In the genomic region with DNA sequence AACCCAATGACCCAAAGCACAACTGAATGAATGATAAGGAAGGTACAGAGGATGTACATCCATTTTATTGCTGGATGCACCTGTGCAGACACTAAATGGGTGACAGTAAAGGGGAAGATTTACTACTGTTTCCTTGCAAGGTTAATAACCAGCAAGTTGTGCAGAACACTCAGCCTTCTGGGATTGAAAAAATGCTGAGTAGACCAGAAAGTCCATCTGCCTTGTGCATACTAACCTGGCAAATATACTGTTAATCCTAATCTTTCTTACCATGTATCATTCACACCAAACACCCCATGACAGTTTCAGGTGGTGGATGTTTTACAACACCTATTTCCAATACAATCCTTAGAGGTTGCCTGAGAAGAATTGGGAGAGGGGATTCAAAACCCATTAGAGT, we compare ENCODE assay signal across 3 cellular contexts.
A peak's percentile ranks its signal among the peaks of the same experiment; 100 is the strongest.
TF ChIP-seq lines count a peak whose summit lies in the region.

No MANE protein-coding gene starts in this region.

TF ChIP-seq in A549, 52 proteins besides CTCF, POLR2A, EP300 and RAD21 (continued from another document):
- TF ChIP-seq PHF8 (IDR thresholded peaks at IDR 0.05; ENCODE audit: borderline replicate concordance, low read depth): no peak
- peak; percentile 75 for TF ChIP-seq MAFK (IDR thresholded peaks at IDR 0.05; ENCODE audit: partially characterized antibody)
- TF ChIP-seq CEBPB (IDR thresholded peaks at IDR 0.05): no peak

TF ChIP-seq in IMR-90, 13 proteins besides CTCF, POLR2A, EP300 and RAD21 (continued from another document):
- TF ChIP-seq, protein P1, sequence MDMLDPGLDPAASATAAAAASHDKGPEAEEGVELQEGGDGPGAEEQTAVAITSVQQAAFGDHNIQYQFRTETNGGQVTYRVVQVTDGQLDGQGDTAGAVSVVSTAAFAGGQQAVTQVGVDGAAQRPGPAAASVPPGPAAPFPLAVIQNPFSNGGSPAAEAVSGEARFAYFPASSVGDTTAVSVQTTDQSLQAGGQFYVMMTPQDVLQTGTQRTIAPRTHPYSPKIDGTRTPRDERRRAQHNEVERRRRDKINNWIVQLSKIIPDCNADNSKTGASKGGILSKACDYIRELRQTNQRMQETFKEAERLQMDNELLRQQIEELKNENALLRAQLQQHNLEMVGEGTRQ (IDR thresholded peaks at IDR 0.05; ENCODE audit: low read depth, low read length): no peak
- TF ChIP-seq MAFK (IDR thresholded peaks at IDR 0.05; ENCODE audit: low read depth, low read length): peak; percentile 83
- TF ChIP-seq SMC3 (IDR thresholded peaks at IDR 0.05; ENCODE audit: low read depth, low read length): no peak
- no peak for TF ChIP-seq NFE2L2 (IDR thresholded peaks at IDR 0.05; ENCODE audit: low read depth, low read length)

TF ChIP-seq in K562, 482 proteins besides CTCF, POLR2A, EP300 and RAD21 (continued from another document):
- no peak for TF ChIP-seq ZNF639 (CRISPR knock-in tag; conservative IDR thresholded peaks at IDR 0.05 in 1 of 2, IDR thresholded peaks at IDR 0.05 in 1 of 2)
- no peak for TF ChIP-seq ZNF140 (CRISPR knock-in tag; IDR thresholded peaks at IDR 0.05)
- TF ChIP-seq, protein P2, sequence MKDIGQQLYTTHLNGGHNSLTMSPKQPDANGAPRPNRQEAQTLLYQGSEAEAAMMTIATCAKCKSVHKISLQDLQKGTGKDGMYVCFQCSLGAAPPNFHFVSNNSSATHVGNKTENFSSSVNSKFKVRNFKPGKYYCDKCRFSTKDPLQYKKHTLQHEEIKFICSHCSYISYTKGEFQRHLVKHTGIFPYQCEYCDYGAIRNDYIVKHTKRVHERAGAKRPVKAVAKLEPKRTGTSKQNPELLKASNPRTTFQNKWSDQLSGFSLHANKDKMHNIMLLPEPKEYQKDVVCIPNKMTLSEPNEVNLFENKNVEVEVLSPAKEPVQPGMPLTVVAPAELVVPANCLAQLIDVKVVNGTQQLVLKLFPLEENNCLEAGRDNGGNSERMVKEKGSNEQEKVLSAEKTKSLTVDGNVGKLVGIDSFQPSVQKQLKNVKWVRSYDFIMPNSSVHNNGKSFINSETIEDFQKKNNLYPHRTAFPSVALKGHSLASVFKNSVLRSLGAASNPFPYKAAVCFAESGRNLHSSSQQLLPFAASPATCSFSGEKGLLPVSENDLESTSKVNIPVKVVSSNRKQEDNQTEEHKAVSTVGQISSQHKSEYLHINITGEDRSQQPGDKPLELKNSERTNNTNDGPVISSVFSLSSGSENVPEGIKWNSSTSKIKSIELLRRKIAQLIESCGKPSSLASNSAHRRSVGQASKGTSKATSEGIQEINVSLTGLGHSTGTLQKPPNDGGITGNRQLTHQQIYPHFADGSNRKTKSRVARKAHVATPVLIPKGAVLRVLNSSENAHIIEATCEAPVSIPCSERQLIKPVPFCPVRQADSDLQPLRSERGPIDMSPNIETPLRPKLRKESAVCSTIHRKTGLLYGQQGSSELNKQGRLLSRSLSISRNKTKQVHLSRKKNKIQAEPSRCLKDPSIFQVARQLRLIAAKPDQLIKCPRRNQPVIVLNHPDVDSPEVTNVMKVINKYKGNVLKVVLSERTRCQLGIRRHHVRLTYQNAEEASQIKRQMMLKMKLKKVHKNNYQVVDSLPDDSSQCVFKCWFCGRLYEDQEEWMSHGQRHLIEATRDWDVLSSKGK (CRISPR knock-in tag; IDR thresholded peaks at IDR 0.05): no peak
- peak; percentile 23; the same call in 1 of the 2 replicates for TF ChIP-seq ZNF316 (IDR thresholded peaks at IDR 0.05)
- no peak for TF ChIP-seq ZNF778 (CRISPR knock-in tag; IDR thresholded peaks at IDR 0.05)
